Comparison of ENCODE assay signal across 1 cellular context in the genomic region with DNA sequence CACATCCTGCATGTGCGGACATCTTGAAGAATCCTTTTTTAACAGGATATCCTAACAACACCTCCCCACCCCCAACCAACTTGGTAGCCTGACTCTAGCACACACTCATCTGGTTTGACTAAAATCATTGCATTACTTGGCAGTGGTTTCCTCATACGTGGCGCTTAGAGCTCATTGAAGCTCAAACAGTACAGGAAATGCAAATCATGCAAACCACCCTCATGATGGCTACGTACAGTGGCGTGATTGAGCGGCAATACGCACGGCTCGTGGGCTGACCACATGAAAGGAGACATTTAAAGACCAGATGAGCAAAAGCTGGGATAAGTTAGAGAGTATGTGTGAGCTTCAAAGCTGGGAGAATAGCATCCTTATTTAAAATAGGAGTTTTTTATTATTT.
TF ChIP-seq lines count a peak whose summit lies in the region.

No MANE protein-coding gene starts in this region.

TF ChIP-seq in GM12878, 131 proteins besides CTCF, POLR2A, EP300 and RAD21 (continued from another document and continues in another):
- TF ChIP-seq, protein P1, sequence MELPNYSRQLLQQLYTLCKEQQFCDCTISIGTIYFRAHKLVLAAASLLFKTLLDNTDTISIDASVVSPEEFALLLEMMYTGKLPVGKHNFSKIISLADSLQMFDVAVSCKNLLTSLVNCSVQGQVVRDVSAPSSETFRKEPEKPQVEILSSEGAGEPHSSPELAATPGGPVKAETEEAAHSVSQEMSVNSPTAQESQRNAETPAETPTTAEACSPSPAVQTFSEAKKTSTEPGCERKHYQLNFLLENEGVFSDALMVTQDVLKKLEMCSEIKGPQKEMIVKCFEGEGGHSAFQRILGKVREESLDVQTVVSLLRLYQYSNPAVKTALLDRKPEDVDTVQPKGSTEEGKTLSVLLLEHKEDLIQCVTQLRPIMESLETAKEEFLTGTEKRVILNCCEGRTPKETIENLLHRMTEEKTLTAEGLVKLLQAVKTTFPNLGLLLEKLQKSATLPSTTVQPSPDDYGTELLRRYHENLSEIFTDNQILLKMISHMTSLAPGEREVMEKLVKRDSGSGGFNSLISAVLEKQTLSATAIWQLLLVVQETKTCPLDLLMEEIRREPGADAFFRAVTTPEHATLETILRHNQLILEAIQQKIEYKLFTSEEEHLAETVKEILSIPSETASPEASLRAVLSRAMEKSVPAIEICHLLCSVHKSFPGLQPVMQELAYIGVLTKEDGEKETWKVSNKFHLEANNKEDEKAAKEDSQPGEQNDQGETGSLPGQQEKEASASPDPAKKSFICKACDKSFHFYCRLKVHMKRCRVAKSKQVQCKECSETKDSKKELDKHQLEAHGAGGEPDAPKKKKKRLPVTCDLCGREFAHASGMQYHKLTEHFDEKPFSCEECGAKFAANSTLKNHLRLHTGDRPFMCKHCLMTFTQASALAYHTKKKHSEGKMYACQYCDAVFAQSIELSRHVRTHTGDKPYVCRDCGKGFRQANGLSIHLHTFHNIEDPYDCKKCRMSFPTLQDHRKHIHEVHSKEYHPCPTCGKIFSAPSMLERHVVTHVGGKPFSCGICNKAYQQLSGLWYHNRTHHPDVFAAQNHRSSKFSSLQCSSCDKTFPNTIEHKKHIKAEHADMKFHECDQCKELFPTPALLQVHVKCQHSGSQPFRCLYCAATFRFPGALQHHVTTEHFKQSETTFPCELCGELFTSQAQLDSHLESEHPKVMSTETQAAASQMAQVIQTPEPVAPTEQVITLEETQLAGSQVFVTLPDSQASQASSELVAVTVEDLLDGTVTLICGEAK (IDR thresholded peaks at IDR 0.05; ENCODE audit: borderline replicate concordance): no peak
- no peak for TF ChIP-seq EED (IDR thresholded peaks at IDR 0.05; ENCODE audit: low read depth)
- 0 out of 2 replicates have a peak, but pooled peaks have one; percentile 5 for TF ChIP-seq SMC3 (IDR thresholded peaks at IDR 0.05; ENCODE audit: borderline replicate concordance, low read length)
- TF ChIP-seq BACH1 (IDR thresholded peaks at IDR 0.05; ENCODE audit: borderline replicate concordance): no peak
- peak; percentile 32; the same call in 1 of the 2 replicates for TF ChIP-seq PKNOX1 (IDR thresholded peaks at IDR 0.05)
- no peak for TF ChIP-seq LARP7 (IDR thresholded peaks at IDR 0.05)
- TF ChIP-seq RCOR1 (conservative IDR thresholded peaks at IDR 0.05; ENCODE audit: low read depth, low read length): 0 out of 2 replicates have a peak, but pooled peaks have one; percentile 56
- TF ChIP-seq ZNF274 (IDR thresholded peaks at IDR 0.05; ENCODE audit: insufficient read depth, insufficient read length): no peak
- TF ChIP-seq ZBTB11 (CRISPR knock-in tag; IDR thresholded peaks at IDR 0.05): no peak
- TF ChIP-seq ZBED1 (IDR thresholded peaks at IDR 0.05; ENCODE audit: borderline replicate concordance): no peak
- no peak for TF ChIP-seq DPF2 (IDR thresholded peaks at IDR 0.05)
- TF ChIP-seq BMI1 (IDR thresholded peaks at IDR 0.05; ENCODE audit: borderline replicate concordance): no peak
- TF ChIP-seq ATF3 (IDR thresholded peaks at IDR 0.05; ENCODE audit: borderline replicate concordance, extremely low read depth, low read depth, low read length): no peak
- TF ChIP-seq SPI1 (IDR thresholded peaks at IDR 0.05; ENCODE audit: borderline replicate concordance, insufficient read depth, low read depth, low read length): no peak
- TF ChIP-seq ESRRA (IDR thresholded peaks at IDR 0.05; ENCODE audit: low read length): no peak
- 0 out of 2 replicates have a peak, but pooled peaks have one; percentile 30 for TF ChIP-seq ZNF687 (IDR thresholded peaks at IDR 0.05)
- no peak for TF ChIP-seq EGR1 (IDR thresholded peaks at IDR 0.05; ENCODE audit: borderline replicate concordance in 1 of 2, low read depth in 2 of 2, low read length in 2 of 2)
- TF ChIP-seq SRF (IDR thresholded peaks at IDR 0.05; ENCODE audit: low read depth in 2 of 2, low read length in 2 of 2): no peak
- TF ChIP-seq, protein P2, sequence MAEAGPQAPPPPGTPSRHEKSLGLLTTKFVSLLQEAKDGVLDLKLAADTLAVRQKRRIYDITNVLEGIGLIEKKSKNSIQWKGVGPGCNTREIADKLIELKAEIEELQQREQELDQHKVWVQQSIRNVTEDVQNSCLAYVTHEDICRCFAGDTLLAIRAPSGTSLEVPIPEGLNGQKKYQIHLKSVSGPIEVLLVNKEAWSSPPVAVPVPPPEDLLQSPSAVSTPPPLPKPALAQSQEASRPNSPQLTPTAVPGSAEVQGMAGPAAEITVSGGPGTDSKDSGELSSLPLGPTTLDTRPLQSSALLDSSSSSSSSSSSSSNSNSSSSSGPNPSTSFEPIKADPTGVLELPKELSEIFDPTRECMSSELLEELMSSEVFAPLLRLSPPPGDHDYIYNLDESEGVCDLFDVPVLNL (IDR thresholded peaks at IDR 0.05; ENCODE audit: low read depth, low read length): no peak
- no peak for TF ChIP-seq ZNF24 (IDR thresholded peaks at IDR 0.05)
- TF ChIP-seq ETV6 (conservative IDR thresholded peaks at IDR 0.05 in 1 of 2, IDR thresholded peaks at IDR 0.05 in 1 of 2; ENCODE audit: borderline replicate concordance in 1 of 2, low read depth in 1 of 2): peak in 1 of 2 experiments; percentile 87; a peak in 2 of 4 replicates
- TF ChIP-seq ATF7 (IDR thresholded peaks at IDR 0.05; ENCODE audit: low read depth): peak; percentile 55; the same call in 1 of the 2 replicates
- TF ChIP-seq E4F1 (IDR thresholded peaks at IDR 0.05; ENCODE audit: borderline replicate concordance, partially characterized antibody): peak; percentile 13
- TF ChIP-seq SIN3A (IDR thresholded peaks at IDR 0.05; ENCODE audit: low read depth, low read length): no peak
- TF ChIP-seq KAT2A (conservative IDR thresholded peaks at IDR 0.05; ENCODE audit: control insufficient read depth, low read depth, low read length): no peak
- peak; percentile 24; the same call in 1 of the 2 replicates for TF ChIP-seq FOXM1 (IDR thresholded peaks at IDR 0.05; ENCODE audit: low read depth, low read length)
- TF ChIP-seq NRF1 (conservative IDR thresholded peaks at IDR 0.05; ENCODE audit: low read depth, low read length): no peak
- no peak for TF ChIP-seq TAF1 (IDR thresholded peaks at IDR 0.05; ENCODE audit: borderline replicate concordance, low read depth, low read length)
- peak; percentile 33; the same call in 1 of the 2 replicates for TF ChIP-seq BCL11A (IDR thresholded peaks at IDR 0.05; ENCODE audit: low read depth, low read length)
- TF ChIP-seq RELA (IDR thresholded peaks at IDR 0.05; ENCODE audit: borderline replicate concordance, partially characterized antibody): no peak
- peak; percentile 64 for TF ChIP-seq NFIC (IDR thresholded peaks at IDR 0.05; ENCODE audit: low read depth, low read length)
- TF ChIP-seq MEF2A (IDR thresholded peaks at IDR 0.05; ENCODE audit: insufficient read depth, low read depth, low read length): no peak
- no peak for TF ChIP-seq TCF12 (IDR thresholded peaks at IDR 0.05; ENCODE audit: low read depth, low read length)
- TF ChIP-seq JUNB (IDR thresholded peaks at IDR 0.05): peak; percentile 42
- peak; percentile 73 for TF ChIP-seq CREM (IDR thresholded peaks at IDR 0.05; ENCODE audit: low read depth)
- TF ChIP-seq, protein P3, sequence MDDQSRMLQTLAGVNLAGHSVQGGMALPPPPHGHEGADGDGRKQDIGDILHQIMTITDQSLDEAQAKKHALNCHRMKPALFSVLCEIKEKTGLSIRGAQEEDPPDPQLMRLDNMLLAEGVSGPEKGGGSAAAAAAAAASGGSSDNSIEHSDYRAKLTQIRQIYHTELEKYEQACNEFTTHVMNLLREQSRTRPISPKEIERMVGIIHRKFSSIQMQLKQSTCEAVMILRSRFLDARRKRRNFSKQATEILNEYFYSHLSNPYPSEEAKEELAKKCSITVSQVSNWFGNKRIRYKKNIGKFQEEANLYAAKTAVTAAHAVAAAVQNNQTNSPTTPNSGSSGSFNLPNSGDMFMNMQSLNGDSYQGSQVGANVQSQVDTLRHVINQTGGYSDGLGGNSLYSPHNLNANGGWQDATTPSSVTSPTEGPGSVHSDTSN (IDR thresholded peaks at IDR 0.05; ENCODE audit: insufficient replicate concordance, low read depth, low read length): peak; percentile 8
- TF ChIP-seq NFYA (IDR thresholded peaks at IDR 0.05; ENCODE audit: borderline replicate concordance, low read depth, low read length): no peak
- peak; percentile 26 to 49; a peak in 1 of 4 replicates for TF ChIP-seq IKZF2 (IDR thresholded peaks at IDR 0.05)
- no peak; the same call in 1 of the 2 replicates for TF ChIP-seq JUND (IDR thresholded peaks at IDR 0.05; ENCODE audit: low read depth, low read length)
- TF ChIP-seq, protein P4, sequence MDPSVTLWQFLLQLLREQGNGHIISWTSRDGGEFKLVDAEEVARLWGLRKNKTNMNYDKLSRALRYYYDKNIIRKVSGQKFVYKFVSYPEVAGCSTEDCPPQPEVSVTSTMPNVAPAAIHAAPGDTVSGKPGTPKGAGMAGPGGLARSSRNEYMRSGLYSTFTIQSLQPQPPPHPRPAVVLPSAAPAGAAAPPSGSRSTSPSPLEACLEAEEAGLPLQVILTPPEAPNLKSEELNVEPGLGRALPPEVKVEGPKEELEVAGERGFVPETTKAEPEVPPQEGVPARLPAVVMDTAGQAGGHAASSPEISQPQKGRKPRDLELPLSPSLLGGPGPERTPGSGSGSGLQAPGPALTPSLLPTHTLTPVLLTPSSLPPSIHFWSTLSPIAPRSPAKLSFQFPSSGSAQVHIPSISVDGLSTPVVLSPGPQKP (IDR thresholded peaks at IDR 0.05; ENCODE audit: low read depth, low read length): 0 out of 2 replicates have a peak, but pooled peaks have one; percentile 31
